Comparison of ENCODE assay signal across 31 cellular contexts in the genomic region with DNA sequence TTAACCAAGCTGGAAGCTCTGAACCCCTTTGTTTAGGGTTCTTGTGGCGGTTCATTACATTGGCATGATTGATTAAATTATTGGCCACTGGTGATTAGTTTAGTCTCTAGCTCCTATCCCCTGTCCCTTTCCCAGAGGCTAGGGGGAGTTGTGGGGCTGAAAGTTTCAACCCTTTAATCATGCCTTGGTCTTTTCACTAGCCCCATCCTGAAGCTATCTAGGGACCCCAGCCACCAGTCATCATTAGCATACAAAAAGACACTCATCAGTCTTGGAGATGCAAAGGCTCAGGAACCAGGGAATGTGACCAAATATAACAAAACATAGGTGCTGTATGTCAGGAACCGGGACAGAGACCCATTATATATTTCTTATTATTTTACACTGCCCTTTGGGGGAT.
"Had no signal": no experiment of that assay in that cellular context is flagged by ENCODE, and none has a peak within 500 bp of the region (broad histone marks: within the 10 kb centered on the region; RNA-seq: fewer than 3 reads in every experiment).

No MANE protein-coding gene starts in this region.

- ATAC-seq: heart right ventricle; left lobe of liver; mucosa of descending colon; natural killer cell treated with Interleukin-12 subunit alpha and Interleukin-12 subunit beta and Interleukin-15 and Interleukin-18, amount 100 ng/mL, for 72 hours; pancreas; right lobe of liver; stimulated activated naive B cell treated with anti-CD40 and anti-IgM and Interleukin-4, amounts not matched to agents 10 μg/mL and 1 μg/mL and 100 μg/mL, for 72 hours had no signal

- H3K36me3 Mint-ChIP-seq: natural killer cell treated with Interleukin-12 subunit alpha and Interleukin-12 subunit beta and Interleukin-15 and Interleukin-18, amount 100 ng/mL, for 72 hours had no signal

- H3K27me3 ChIP-seq: esophagus squamous epithelium, heart right ventricle, neutrophil, pancreas, right lobe of liver, tibial nerve, upper lobe of left lung had no signal

- H3K4me1 Mint-ChIP-seq: memory B cell, mesothelial cell of epicardium, naive B cell, neural crest cell had no signal

- H3K36me3 ChIP-seq: neutrophil had no signal

- H3K27me3 Mint-ChIP-seq: memory B cell; naive B cell; natural killer cell treated with Interleukin-12 subunit alpha and Interleukin-12 subunit beta and Interleukin-15 and Interleukin-18, amount 100 ng/mL, for 72 hours; stimulated activated naive B cell treated with anti-CD40 and anti-IgM and Interleukin-4, amounts not matched to agents 10 μg/mL and 1 μg/mL and 100 μg/mL, for 72 hours; stimulated activated naive CD8-positive, alpha-beta T cell treated with anti-CD3 and anti-CD28 coated beads, Interleukin-15, Interleukin-2, amounts not matched to agents 100 ng/mL and 50 ng/mL, for 24 hours had no signal

- H3K9me3 Mint-ChIP-seq: memory B cell; mesothelial cell of epicardium; naive B cell; natural killer cell treated with Interleukin-12 subunit alpha and Interleukin-12 subunit beta and Interleukin-15 and Interleukin-18, amount 100 ng/mL, for 72 hours; neural crest cell; stimulated activated naive B cell treated with anti-CD40 and anti-IgM and Interleukin-4, amounts not matched to agents 10 μg/mL and 1 μg/mL and 100 μg/mL, for 72 hours; stimulated activated naive CD8-positive, alpha-beta T cell treated with anti-CD3 and anti-CD28 coated beads, Interleukin-15, Interleukin-2, amounts not matched to agents 100 ng/mL and 50 ng/mL, for 24 hours had no signal

- DNase-seq: dermis blood vessel endothelial cell; effector memory CD4-positive, alpha-beta T cell; erythroblast; esophagus squamous epithelium; foreskin melanocyte; glutamatergic neuron; heart right ventricle; hippocampal formation; kidney; mucosa of descending colon; naive B cell; pancreas; right lobe of liver; small intestine; stimulated activated CD4-positive, alpha-beta T cell treated with anti-CD3 and anti-CD28 coated beads, Interleukin-15, amount 100 ng/mL, for 24 hours; stimulated activated CD4-positive, alpha-beta T cell treated with anti-CD3 and anti-CD28 coated beads, Interleukin-2, amount 100 ng/mL, for 48 hours; stimulated activated naive B cell treated with anti-CD40 and anti-IgM and Interleukin-4, amounts not matched to agents 10 μg/mL and 1 μg/mL and 100 μg/mL, for 72 hours; upper lobe of left lung had no signal

- H3K4me3 ChIP-seq: coronary artery, esophagus squamous epithelium, heart right ventricle, lung, mucosa of descending colon, pancreas, right lobe of liver, thoracic aorta, tibial nerve, upper lobe of left lung had no signal

- H3K4me1 ChIP-seq: heart right ventricle, pancreas, right lobe of liver, tibial nerve, upper lobe of left lung had no signal

- FAIRE-seq: endometrium, kidney, pancreas, small intestine, urothelium cell line had no signal

- H3K27ac Mint-ChIP-seq: memory B cell; mesothelial cell of epicardium; naive B cell; natural killer cell treated with Interleukin-12 subunit alpha and Interleukin-12 subunit beta and Interleukin-15 and Interleukin-18, amount 100 ng/mL, for 72 hours; stimulated activated naive B cell treated with anti-CD40 and anti-IgM and Interleukin-4, amounts not matched to agents 10 μg/mL and 1 μg/mL and 100 μg/mL, for 72 hours; stimulated activated naive CD8-positive, alpha-beta T cell treated with anti-CD3 and anti-CD28 coated beads, Interleukin-15, Interleukin-2, amounts not matched to agents 100 ng/mL and 50 ng/mL, for 24 hours had no signal

- H3K27ac ChIP-seq: coronary artery, esophagus squamous epithelium, heart right ventricle, neutrophil, pancreas, right lobe of liver, thoracic aorta, tibial nerve, upper lobe of left lung had no signal

- H3K9me3 ChIP-seq: esophagus squamous epithelium, heart right ventricle, mucosa of descending colon, neutrophil, pancreas, right lobe of liver, thoracic aorta, tibial nerve, upper lobe of left lung had no signal

- H3K4me3 Mint-ChIP-seq: memory B cell; mesothelial cell of epicardium; naive B cell; natural killer cell treated with Interleukin-12 subunit alpha and Interleukin-12 subunit beta and Interleukin-15 and Interleukin-18, amount 100 ng/mL, for 72 hours; neural crest cell; stimulated activated naive B cell treated with anti-CD40 and anti-IgM and Interleukin-4, amounts not matched to agents 10 μg/mL and 1 μg/mL and 100 μg/mL, for 72 hours; stimulated activated naive CD8-positive, alpha-beta T cell treated with anti-CD3 and anti-CD28 coated beads, Interleukin-15, Interleukin-2, amounts not matched to agents 100 ng/mL and 50 ng/mL, for 24 hours had no signal
